23 cellular contexts compared by ENCODE assay signal in the genomic region with DNA sequence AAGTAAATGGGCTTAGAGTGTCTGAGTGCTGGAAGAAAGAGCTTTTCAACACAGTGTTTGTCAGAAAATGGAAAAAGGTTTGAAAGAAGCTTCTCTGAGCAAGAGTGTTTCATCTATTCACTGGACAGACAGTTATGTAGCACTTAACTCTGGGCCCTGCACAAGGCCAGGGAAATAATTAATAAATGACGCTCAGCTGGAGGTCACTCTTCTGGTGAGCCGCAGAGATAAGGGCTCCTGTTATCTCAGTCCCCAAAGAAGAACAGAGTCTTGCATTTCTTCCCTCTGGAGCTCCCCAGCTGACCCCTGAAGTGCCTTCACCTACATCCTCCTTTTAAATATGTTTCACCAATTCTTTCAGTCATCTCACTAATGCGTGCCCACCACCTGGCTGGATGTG.
"Had no signal": no experiment of that assay in that cellular context is flagged by ENCODE, and none has a peak within 500 bp of the region (broad histone marks: within the 10 kb centered on the region; RNA-seq: fewer than 3 reads in every experiment).

No MANE protein-coding gene starts in this region.

- H3K27me3 ChIP-seq: neutrophil, suprapubic skin, transverse colon, upper lobe of right lung, uterus had no signal

- H3K36me3 ChIP-seq: gastrocnemius medialis, neutrophil, suprapubic skin, transverse colon, upper lobe of right lung, uterus had no signal

- ATAC-seq: effector memory CD8-positive, alpha-beta T cell; esophagus mucosa; gastrocnemius medialis; mucosa of descending colon; sciatic nerve; stimulated activated naive CD8-positive, alpha-beta T cell treated with anti-CD3 and anti-CD28 coated beads, Interleukin-15, amount 100 ng/mL, for 72 hours; upper lobe of right lung had no signal

- H3K4me3 ChIP-seq: gastrocnemius medialis, lung, mucosa of descending colon, smooth muscle cell, suprapubic skin, transverse colon, upper lobe of right lung, uterus had no signal

- FAIRE-seq: keratinocyte had no signal

- DNase-seq: cortex of kidney; effector memory CD8-positive, alpha-beta T cell; foreskin fibroblast; gastrocnemius medialis; head of caudate nucleus; mucosa of descending colon; naive B cell; stimulated activated CD4-positive, alpha-beta T cell treated with anti-CD3 and anti-CD28 coated beads, Interleukin-12 subunit alpha, Interleukin-12 subunit beta, amount 100 ng/mL, for 4 hours; stimulated activated CD4-positive, alpha-beta T cell treated with anti-CD3 and anti-CD28 coated beads, Interleukin-1b, Interleukin-23, amount 100 ng/mL, for 48 hours; stimulated activated CD4-positive, alpha-beta T cell treated with anti-CD3 and anti-CD28 coated beads, Interleukin-4, amount 100 ng/mL, for 1 hour; stimulated activated CD8-positive, alpha-beta memory T cell treated with anti-CD3 and anti-CD28 coated beads, Interleukin-4, amount 100 ng/mL, for 48 hours; stimulated activated naive CD4-positive, alpha-beta T cell; stimulated activated naive CD8-positive, alpha-beta T cell treated with anti-CD3 and anti-CD28 coated beads, Interleukin-15, amount 100 ng/mL, for 72 hours; transverse colon; upper lobe of right lung; uterus had no signal
